Comparison of ENCODE assay signal across 8 cellular contexts in genomic region chr3:146159616-146160232, GRCh38. TPM values are rescaled to one million over a fixed set of nuclear protein-coding genes. Genes with fewer than 3 reads are reported as not detected.
DNase-seq lines count a peak whose midpoint lies in the region; ATAC-seq and TF ChIP-seq lines count a peak whose summit lies in the region.

No MANE protein-coding gene starts in this region.

- peak overlapping the region; percentile 98 for H3K27ac Mint-ChIP-seq in progenitor cell of endocrine pancreas

- H3K36me3 Mint-ChIP-seq in progenitor cell of endocrine pancreas (ENCODE audit: insufficient read depth), result peaks cover 2% of the 10 kb centered on the region

- H3K27me3 ChIP-seq in SJSA1 (replicated peaks), result no peaks in the 10 kb centered on the region

- no peak for ATAC-seq in GM19328 (IDR thresholded peaks at IDR 0.05; ENCODE audit: unreplicated experiment)

- no peak for TF ChIP-seq POLR2A in erythroblast (IDR thresholded peaks at IDR 0.05; ENCODE audit: low read length)

- H3K4me3 Mint-ChIP-seq in progenitor cell of endocrine pancreas (ENCODE audit: low read depth), result peak overlapping the region; percentile 92

- peak overlapping the region; percentile 83 for H3K4me3 ChIP-seq in SJSA1
- peak overlapping the region; percentile 87 for H3K4me3 ChIP-seq in fibroblast of mammary gland (ENCODE audit: control insufficient read depth, low read depth, low read length)

- no peak for TF ChIP-seq CTCF in GM10266 (IDR thresholded peaks at IDR 0.05; ENCODE audit: control insufficient read depth, insufficient read depth, low read depth, missing control alignments)
- no peak for TF ChIP-seq CTCF in fibroblast of mammary gland (conservative IDR thresholded peaks at IDR 0.05; ENCODE audit: control insufficient read depth, insufficient read depth, low read depth, low read length)
- TF ChIP-seq CTCF in progenitor cell of endocrine pancreas (IDR thresholded peaks at IDR 0.05; ENCODE audit: unreplicated experiment), result no peak

- peak overlapping the region; percentile 83 for H3K27ac ChIP-seq in SJSA1

- H3K4me1 Mint-ChIP-seq in progenitor cell of endocrine pancreas (ENCODE audit: low read depth), result peaks cover 31% of the 10 kb centered on the region

- peaks cover 4% of the 10 kb centered on the region for H3K9me3 Mint-ChIP-seq in progenitor cell of endocrine pancreas (ENCODE audit: low read depth)

- no peaks in the 10 kb centered on the region for H3K9me3 ChIP-seq in SJSA1 (replicated peaks)

- peaks cover 64% of the 10 kb centered on the region for H3K4me1 ChIP-seq in SJSA1 (replicated peaks)

- H3K27me3 Mint-ChIP-seq in progenitor cell of endocrine pancreas, result peaks cover 19% of the 10 kb centered on the region

- peaks cover 8% of the 10 kb centered on the region for H3K36me3 ChIP-seq in SJSA1

- peak; percentile 16 for DNase-seq in GM10266 (ENCODE audit: extremely low spot score)
- no peak for DNase-seq in SJSA1 (ENCODE audit: low read depth in 1 of 2, low spot score in 2 of 2)
- no peak for DNase-seq in fibroblast of mammary gland (ENCODE audit: low read depth)
- no peak for DNase-seq in progenitor cell of endocrine pancreas (ENCODE audit: low spot score, unreplicated experiment)
- DNase-seq in islet precursor cell, result no peak
- no peak for DNase-seq in NCI-H2227 (lab: John Stamatoyannopoulos, UW; ENCODE audit: unreplicated experiment)
- no peak for DNase-seq in erythroblast (lab: John Stamatoyannopoulos, UW)

RNA-seq across cellular contexts. Expression of gene PLOD2, which starts 1.3 kb away (rescaled TPM):
- 109 and 129 TPM in 2 replicates for total RNA-seq in SJSA1 (2014; rRNA removed; shearing (Covaris generic))
- total RNA-seq in progenitor cell of endocrine pancreas, result 49.2 and 54.9 TPM in 2 replicates
